ENCODE assay signal across 18 cellular contexts in the genomic region with DNA sequence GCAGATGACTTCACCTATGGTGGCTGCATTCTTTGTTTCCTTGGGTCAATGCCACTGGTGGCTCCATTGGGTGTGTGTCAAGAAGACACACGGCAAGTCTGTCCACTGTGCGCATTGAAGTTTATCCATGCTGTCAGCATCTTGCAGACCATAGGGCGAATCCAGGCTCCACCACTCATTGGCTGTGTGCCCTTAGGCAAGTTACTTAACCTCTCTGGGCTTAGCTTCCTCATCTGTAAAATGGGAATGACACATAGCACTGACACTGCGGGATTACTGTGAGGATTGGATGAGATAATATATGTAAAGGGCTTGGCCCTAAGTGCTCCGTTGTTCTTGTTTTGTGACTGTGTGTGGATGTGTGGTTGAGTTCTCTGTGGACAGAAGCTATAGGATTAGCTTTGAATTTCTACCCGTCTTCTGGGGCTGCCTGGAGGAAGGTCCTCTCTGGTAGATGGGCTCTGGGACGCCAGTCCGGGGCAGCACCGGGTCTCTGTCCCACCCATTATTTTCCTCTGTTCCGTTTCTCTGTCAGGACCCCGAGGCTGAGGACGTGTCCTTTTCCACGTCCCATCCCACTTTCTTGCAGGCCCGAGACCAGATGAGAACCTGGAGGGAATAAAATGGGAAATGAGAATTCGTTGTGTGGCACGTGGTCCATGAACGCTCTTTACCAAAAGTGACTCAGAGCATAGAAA.
DNase-seq lines count a peak whose midpoint lies in the region; ATAC-seq, FAIRE-seq and TF ChIP-seq lines count a peak whose summit lies in the region.
"Had no signal": no experiment of that assay in that cellular context is flagged by ENCODE, and none has a peak within 500 bp of the region (broad histone marks: within the 10 kb centered on the region; RNA-seq: fewer than 3 reads in every experiment).

No MANE protein-coding gene starts in this region.

- SMC1A ChIA-PET in GM12878 (lab: Charles Lee; ENCODE audit: uncharacterized antibody, unreplicated experiment): interaction anchor here (0.5 to 1.7 kb wide), 3 partner anchors 60 to 256 kb away, joined by 3 read pairs; no protein-coding TSS in a partner anchor

- ATAC-seq in A549 (no peak), GM12878 (no peak), GM19463 (IDR thresholded peaks at IDR 0.05; ENCODE audit: unreplicated experiment) (no peak)
- ATAC-seq: SK-N-SH treated with all-trans-retinoic acid at 6 μM for 48 hours had no signal

- no peak overlapping the region for H3K4me3 ChIP-seq in A549
- no peak overlapping the region for H3K4me3 ChIP-seq in GM12878
- H3K4me3 ChIP-seq in kidney (ENCODE audit: low read length in 2 of 2): no peak overlapping the region
- H3K4me3 ChIP-seq in rectal smooth muscle tissue (ENCODE audit: low read length): no peak overlapping the region

- CTCF ChIA-PET in A549 (lab: Yijun Ruan, JAX) (interaction anchor here (0.7 to 11.6 kb wide), 4 partner anchors 10 to 442 kb away, joined by 3 to 321 read pairs (median 4); no protein-coding TSS in a partner anchor), GM12878 (lab: Yijun Ruan, JAX) (interaction anchor here (0.6 to 1.2 kb wide), 5 partner anchors 8 to 985 kb away, joined by 3 to 4 read pairs (median 3); no protein-coding TSS in a partner anchor)

- intact Hi-C loops in GM12878 (cut with micrococcal nuclease; ENCODE audit: unreplicated experiment): loop anchor here (10.0 kb wide), 2 partner anchors 127 to 207 kb away; no protein-coding TSS in a partner anchor
- intact Hi-C loops in kidney (cut with DNase I): no loop called here

- RAD21 ChIA-PET in GM12878 (lab: Charles Lee; ENCODE audit: unreplicated experiment): no interaction called here

- H3K4me1 ChIP-seq in A549 (no peaks in the 10 kb centered on the region), GM12878 (ENCODE audit: control insufficient read depth, insufficient read depth, low read length) (no peaks in the 10 kb centered on the region), kidney (ENCODE audit: control insufficient read depth in 1 of 2, insufficient read depth in 1 of 2, low read depth in 1 of 2, low read length in 2 of 2) (no peaks in the 10 kb centered on the region), rectal smooth muscle tissue (ENCODE audit: control insufficient read depth, insufficient read depth, low read length) (peaks cover 7% of the 10 kb centered on the region)

- no peak for TF ChIP-seq POLR2A in A549 (IDR thresholded peaks at IDR 0.05; ENCODE audit: low read length)
- TF ChIP-seq POLR2A in GM12878 (IDR thresholded peaks at IDR 0.05; ENCODE audit: low read depth, low read length): no peak

- H2AFZ ChIP-seq in GM12878 (ENCODE audit: control insufficient read depth, low read depth, low read length): no peak overlapping the region

- no peak for TF ChIP-seq RAD21 in A549 (conservative IDR thresholded peaks at IDR 0.05 in 1 of 2, IDR thresholded peaks at IDR 0.05 in 1 of 2)
- no peak for TF ChIP-seq RAD21 in GM12878 (IDR thresholded peaks at IDR 0.05; ENCODE audit: insufficient read depth, low read depth, low read length)

- H3K27ac ChIP-seq in A549 (no peak overlapping the region), GM12878 (ENCODE audit: control insufficient read depth, insufficient read depth) (no peak overlapping the region), kidney (ENCODE audit: low read depth in 2 of 2, low read length in 2 of 2) (no peak overlapping the region), rectal smooth muscle tissue (ENCODE audit: low read depth, low read length) (peak overlapping the region; percentile 87)

- no peak for TF ChIP-seq EP300 in A549 (IDR thresholded peaks at IDR 0.05)
- no peak for TF ChIP-seq EP300 in GM12878 (IDR thresholded peaks at IDR 0.05; ENCODE audit: borderline replicate concordance in 1 of 2, control insufficient read depth in 1 of 2, low read depth in 2 of 2, low read length in 2 of 2)

- TF ChIP-seq CTCF in A549 (IDR thresholded peaks at IDR 0.05): no peak
- no peak for TF ChIP-seq CTCF in GM12878 (IDR thresholded peaks at IDR 0.05 in 2 of 3, conservative IDR thresholded peaks at IDR 0.05 in 1 of 3; ENCODE audit: control insufficient read depth in 2 of 3, extremely low read depth in 1 of 3, insufficient read depth in 1 of 3, low read depth in 3 of 3, low read length in 3 of 3)
- TF ChIP-seq CTCF in kidney (IDR thresholded peaks at IDR 0.05; ENCODE audit: borderline replicate concordance, extremely low read depth, insufficient read depth): no peak

- BruUV-seq in GM12878 (replicated peaks; lab: Mats Ljungman, UMichigan): no TSS peak

- WGBS in A549 (ENCODE audit: missing lambda C conversion rate): 50% methylated on average over 17 of the region's 17 CpGs
- WGBS in GM12878 (ENCODE audit: insufficient coverage, insufficient replicate concordance, low lambda C conversion rate, missing lambda C conversion rate): 40% methylated on average over 17 of the region's 17 CpGs

- no peak for DNase-seq in A549 (ENCODE audit: low read depth in 1 of 2, low spot score in 1 of 2)
- no peak for DNase-seq in GM12878 (ENCODE audit: low read depth, low spot score)
- peak; percentile 28 for DNase-seq in kidney
- DNase-seq in NCI-H2029 treated with DMSO at 0.1 percent for 48 hours (lab: John Stamatoyannopoulos, UW): no peak
- no peak for DNase-seq in NCI-H1694 (lab: John Stamatoyannopoulos, UW)
- no peak for DNase-seq in EL
- DNase-seq: 8988T; CD4-positive, alpha-beta memory T cell; NCI-H1105; NCI-H2107; NCI-H524 treated with DMSO at 0.1 percent for 48 hours; RPMI8226; SIG-M5 had no signal

- H4K20me1 ChIP-seq in GM12878 (ENCODE audit: control insufficient read depth, insufficient read depth): no peaks in the 10 kb centered on the region

- no peaks in the 10 kb centered on the region; a peak in 2 of 4 replicates for H3K27me3 ChIP-seq in GM12878 (replicated peaks in 1 of 2; ENCODE audit: control insufficient read depth in 2 of 2, insufficient read depth in 2 of 2, low read length in 1 of 2)
- H3K27me3 ChIP-seq in rectal smooth muscle tissue (ENCODE audit: control insufficient read depth, insufficient read depth, low read length): no peaks in the 10 kb centered on the region

- H3K36me3 ChIP-seq in GM12878 (ENCODE audit: control insufficient read depth in 2 of 2, insufficient read depth in 2 of 2, low read length in 1 of 2) (no peaks in the 10 kb centered on the region), kidney (ENCODE audit: control insufficient read depth in 1 of 2, insufficient read depth in 2 of 2, low read length in 2 of 2) (no peaks in the 10 kb centered on the region), rectal smooth muscle tissue (ENCODE audit: control insufficient read depth, insufficient read depth, low read length) (no peaks in the 10 kb centered on the region)

- no peak overlapping the region for H3K4me2 ChIP-seq in A549
- H3K4me2 ChIP-seq in GM12878 (ENCODE audit: control insufficient read depth, insufficient read depth): no peak overlapping the region

- H3K9me3 ChIP-seq in A549 (no peaks in the 10 kb centered on the region), GM12878 (replicated peaks; ENCODE audit: control insufficient read depth, insufficient read depth, low read length) (no peaks in the 10 kb centered on the region), kidney (ENCODE audit: control insufficient read depth in 1 of 2, low read length in 2 of 2) (no peaks in the 10 kb centered on the region)

- POLR2A ChIA-PET in A549 (lab: Yijun Ruan, JAX) (no interaction called here), GM12878 (lab: Charles Lee) (no interaction called here)

- H3K9ac ChIP-seq in GM12878 (ENCODE audit: control insufficient read depth, insufficient read depth, low read length): no peak overlapping the region
- no peak overlapping the region for H3K9ac ChIP-seq in kidney (ENCODE audit: low read length in 2 of 2)
- no peak overlapping the region for H3K9ac ChIP-seq in rectal smooth muscle tissue (ENCODE audit: low read length)

- in situ Hi-C loops in GM12878 (cut with MboI): no loop called here

- H3K79me2 ChIP-seq in GM12878 (ENCODE audit: control insufficient read depth, insufficient read depth, low read length): no peaks in the 10 kb centered on the region

- no peak for FAIRE-seq in A549 (lab: Jason Lieb, UNC)
- FAIRE-seq in GM12878 (lab: Jason Lieb, UNC): no peak
- no peak for FAIRE-seq in kidney (lab: Jason Lieb, UNC)
- FAIRE-seq: GM12892, GM18507 had no signal

TF ChIP-seq in A549, 52 proteins besides CTCF, POLR2A, EP300 and RAD21:
- TF ChIP-seq CBX8 (IDR thresholded peaks at IDR 0.05) (no peak), TP53 (CRISPR knock-in tag; IDR thresholded peaks at IDR 0.05) (no peak), KDM1A (IDR thresholded peaks at IDR 0.05; ENCODE audit: low read depth) (no peak), RNF2 (IDR thresholded peaks at IDR 0.05; ENCODE audit: borderline replicate concordance, low read depth) (no peak), ZFP36 (IDR thresholded peaks at IDR 0.05; ENCODE audit: borderline replicate concordance, partially characterized antibody) (peak; percentile 68), JUN (IDR thresholded peaks at IDR 0.05) (no peak), KDM5A (IDR thresholded peaks at IDR 0.05) (no peak), USF2 (IDR thresholded peaks at IDR 0.05) (no peak)

TF ChIP-seq in GM12878, 131 proteins besides CTCF, POLR2A, EP300 and RAD21:
- TF ChIP-seq CREM (IDR thresholded peaks at IDR 0.05; ENCODE audit: low read depth) (no peak), SMARCA5 (IDR thresholded peaks at IDR 0.05) (peak; percentile 40; the same call in 1 of the 2 replicates)
